Comparison of ENCODE assay signal across 10 cellular contexts in genomic region chr1:28601696-28602095, GRCh38. TPM values are rescaled to one million over a fixed set of nuclear protein-coding genes. Genes with fewer than 3 reads are reported as not detected.
DNase-seq lines count a peak whose midpoint lies in the region; ATAC-seq and TF ChIP-seq lines count a peak whose summit lies in the region.
"Had no signal": no experiment of that assay in that cellular context is flagged by ENCODE, and none has a peak within 500 bp of the region (broad histone marks: within the 10 kb centered on the region; RNA-seq: fewer than 3 reads in every experiment).

No MANE protein-coding gene starts in this region.

- no peaks in the 10 kb centered on the region for H3K36me3 ChIP-seq in ACC112 (ENCODE audit: insufficient read depth, low read length)
- peaks cover 15% of the 10 kb centered on the region; the same call in 1 of the 2 replicates for H3K36me3 ChIP-seq in GM23338 (ENCODE audit: insufficient read depth)
- peaks cover 45% of the 10 kb centered on the region for H3K36me3 ChIP-seq in left ventricle myocardium inferior

- H3K4me1 Mint-ChIP-seq in GM23338 (peaks cover 17% of the 10 kb centered on the region), WTC11 (peaks cover 24% of the 10 kb centered on the region)

- CTCF ChIA-PET in WTC11 (lab: Charles Lee): interaction anchor here (1.5 to 2.3 kb wide), 6 partner anchors 20 to 276 kb away, joined by 5 to 19 read pairs (median 7); no protein-coding TSS in a partner anchor

- no peaks in the 10 kb centered on the region for H3K9me2 ChIP-seq in GM23338 (ENCODE audit: insufficient read depth)

- H2AFZ ChIP-seq in ACC112 (ENCODE audit: low read length, unreplicated experiment) (no peak overlapping the region), GM23338 (no peak overlapping the region)

- no peak overlapping the region for H3K4me2 ChIP-seq in GM23338

- no peaks in the 10 kb centered on the region for H3K9me3 Mint-ChIP-seq in GM23338
- H3K9me3 Mint-ChIP-seq in WTC11: no peaks in the 10 kb centered on the region

- H3K27me3 ChIP-seq in ACC112 (ENCODE audit: insufficient read depth, low read length): no peaks in the 10 kb centered on the region
- no peaks in the 10 kb centered on the region for H3K27me3 ChIP-seq in GM23338 (ENCODE audit: insufficient read depth)
- H3K27me3 ChIP-seq in left ventricle myocardium inferior (ENCODE audit: low read depth): no peaks in the 10 kb centered on the region

- H3K4me1 ChIP-seq in ACC112 (ENCODE audit: control insufficient read depth, insufficient read depth, low read length, unreplicated experiment): peaks cover 15% of the 10 kb centered on the region
- peaks cover 3% of the 10 kb centered on the region; the same call in 1 of the 2 replicates for H3K4me1 ChIP-seq in GM23338 (ENCODE audit: insufficient read depth)
- H3K4me1 ChIP-seq in left ventricle myocardium inferior: peaks cover 9% of the 10 kb centered on the region

- H3K4me3 ChIP-seq in ACC112 (ENCODE audit: low read depth, low read length) (peak overlapping the region; percentile 16; the same call in 1 of the 2 replicates), GM23338 (no peak overlapping the region), left ventricle myocardium inferior (no peak overlapping the region)

- H3K79me2 ChIP-seq in ACC112 (ENCODE audit: control insufficient read depth, insufficient read depth, low read length, unreplicated experiment) (no peaks in the 10 kb centered on the region), GM23338 (replicated peaks; ENCODE audit: insufficient read depth) (no peaks in the 10 kb centered on the region)

- POLR2A ChIA-PET in WTC11 (lab: Charles Lee): interaction anchor here (0.5 to 1.8 kb wide), 5 partner anchors 20 to 90 kb away, joined by 3 to 16 read pairs (median 3); no protein-coding TSS in a partner anchor

- intact Hi-C loops in left ventricle myocardium inferior (cut with micrococcal nuclease): loop anchor here (2.0 to 10.0 kb wide), 2 partner anchors 81 to 247 kb away; no protein-coding TSS in a partner anchor

- H3F3A ChIP-seq in GM23338 (replicated peaks; ENCODE audit: low read depth): peaks cover 17% of the 10 kb centered on the region; the same call in 1 of the 2 replicates

- DNase-seq in GM23338 (ENCODE audit: low spot score): no peak
- no peak for DNase-seq in WTC11 (ENCODE audit: low spot score)
- no peak for DNase-seq in left ventricle myocardium inferior
- DNase-seq in pons (ENCODE audit: low spot score): no peak
- DNase-seq in UCSD-AML1 (lab: John Stamatoyannopoulos, UW; ENCODE audit: unreplicated experiment): no peak
- DNase-seq: NCI-H82; stimulated activated naive CD4-positive, alpha-beta T cell treated with Interleukin-2 at 50 U/mL for 16 hours had no signal

- no peaks in the 10 kb centered on the region for H3K9me3 ChIP-seq in left ventricle myocardium inferior (replicated peaks)

- TF ChIP-seq CTCF in GM23338 (conservative IDR thresholded peaks at IDR 0.05; ENCODE audit: low read depth in 2 of 2): no peak
- TF ChIP-seq CTCF in WTC11 (IDR thresholded peaks at IDR 0.05): no peak
- no peak for TF ChIP-seq CTCF in left ventricle myocardium inferior (IDR thresholded peaks at IDR 0.05; ENCODE audit: borderline replicate concordance)

- no peaks in the 10 kb centered on the region for H4K20me1 ChIP-seq in GM23338 (replicated peaks; ENCODE audit: insufficient read depth)

- H3K27ac ChIP-seq in ACC112 (ENCODE audit: low read depth, low read length): peak overlapping the region; percentile 76
- H3K27ac ChIP-seq in GM23338 (ENCODE audit: low read depth): no peak overlapping the region; the same call in 1 of the 2 replicates
- peak overlapping the region; percentile 9 for H3K27ac ChIP-seq in left ventricle myocardium inferior (replicated peaks)

- H3K27me3 Mint-ChIP-seq in GM23338 (ENCODE audit: insufficient read depth, low read depth, poor library complexity) (peaks cover 8% of the 10 kb centered on the region), WTC11 (ENCODE audit: low read depth) (no peaks in the 10 kb centered on the region)

- ATAC-seq in GM23338 (no peak), WTC11 (no peak), GM21825 (IDR thresholded peaks at IDR 0.05; ENCODE audit: unreplicated experiment) (no peak), GM19328 (IDR thresholded peaks at IDR 0.05; ENCODE audit: unreplicated experiment) (no peak)

- H3K27ac Mint-ChIP-seq in GM23338 (peak overlapping the region; percentile 88; the same call in 1 of the 2 replicates), WTC11 (peak overlapping the region; percentile 91)

- H3K36me3 Mint-ChIP-seq in GM23338 (ENCODE audit: low read depth): peaks cover 13% of the 10 kb centered on the region
- peaks cover 14% of the 10 kb centered on the region for H3K36me3 Mint-ChIP-seq in WTC11

- H3K4me3 Mint-ChIP-seq in GM23338 (no peak overlapping the region), WTC11 (no peak overlapping the region)

TF ChIP-seq in GM23338, 12 proteins besides CTCF, POLR2A, EP300 and RAD21 (continues in another document):
- no peak for TF ChIP-seq JUNB (IDR thresholded peaks at IDR 0.05; ENCODE audit: unreplicated experiment)
- no peak for TF ChIP-seq CREB1 (CRISPR knock-in tag; IDR thresholded peaks at IDR 0.05; ENCODE audit: low read depth)
- no peak for TF ChIP-seq ETS1 (IDR thresholded peaks at IDR 0.05)
- no peak for TF ChIP-seq POLR2AphosphoS5 (IDR thresholded peaks at IDR 0.05; ENCODE audit: low read depth)
- TF ChIP-seq EZH2 (IDR thresholded peaks at IDR 0.05; ENCODE audit: low read depth, unreplicated experiment): no peak
- TF ChIP-seq STAT1 (IDR thresholded peaks at IDR 0.05; ENCODE audit: unreplicated experiment): no peak
- TF ChIP-seq EZH2phosphoT487 (IDR thresholded peaks at IDR 0.05; ENCODE audit: unreplicated experiment): no peak
- no peak for TF ChIP-seq ZNF331 (CRISPR knock-in tag; IDR thresholded peaks at IDR 0.05; ENCODE audit: low read depth)

TF ChIP-seq in WTC11, 78 proteins besides CTCF, POLR2A, EP300 and RAD21 (continues in another document):
- TF ChIP-seq TCF7 (CRISPR knock-in tag; IDR thresholded peaks at IDR 0.05; ENCODE audit: low read depth) (no peak), USF2 (CRISPR knock-in tag; IDR thresholded peaks at IDR 0.05) (no peak), STAT6 (CRISPR knock-in tag; conservative IDR thresholded peaks at IDR 0.05; ENCODE audit: low read depth) (no peak), PREB (CRISPR knock-in tag; IDR thresholded peaks at IDR 0.05; ENCODE audit: borderline replicate concordance) (no peak)

RNA-seq across cellular contexts. Expression of gene RAB42, which starts 9.6 kb away (rescaled TPM):
- total RNA-seq in GM23338 (2014; rRNA removed; shearing (Covaris generic)): 17.7 and 22.5 TPM in 2 replicates
- polyA plus RNA-seq in GM23338 (2016; fragmentation: Nextera tagmentation; extraction: Ambion mirVana): 12.4 and 13.0 TPM in 2 replicates
- 8.9 to 12.6 TPM (median 10.1 TPM) in 3 replicates for total RNA-seq in WTC11 (2021)
- 1.2 TPM for total RNA-seq in left ventricle myocardium inferior

RNA-seq across cellular contexts. Expression of gene TAF12, which starts 41.2 kb away (rescaled TPM):
- total RNA-seq in GM23338 (2014; rRNA removed; shearing (Covaris generic)): 15.2 and 18.4 TPM in 2 replicates
- polyA plus RNA-seq in GM23338 (2016; fragmentation: Nextera tagmentation; extraction: Ambion mirVana): 44.4 and 46.8 TPM in 2 replicates
- total RNA-seq in WTC11 (2021) (18.6 to 23.3 TPM (median 22.1 TPM) in 3 replicates), left ventricle myocardium inferior (28.2 TPM)

RNA-seq across cellular contexts. Expression of gene RNU11, which starts 46.7 kb away (rescaled TPM):
- not detected in 2 replicates for total RNA-seq in GM23338 (2014; rRNA removed; shearing (Covaris generic))
- not detected in 2 replicates for polyA plus RNA-seq in GM23338 (2016; fragmentation: Nextera tagmentation; extraction: Ambion mirVana)
- total RNA-seq in WTC11 (2021) (not detected in 3 replicates), left ventricle myocardium inferior (not detected)

RNA-seq across cellular contexts. Expression of gene TRNAU1AP, which starts 48.8 kb away (rescaled TPM):
- total RNA-seq in GM23338 (2014; rRNA removed; shearing (Covaris generic)): 13.0 and 20.3 TPM in 2 replicates
- 39.2 and 42.1 TPM in 2 replicates for polyA plus RNA-seq in GM23338 (2016; fragmentation: Nextera tagmentation; extraction: Ambion mirVana)
- total RNA-seq in WTC11 (2021) (30.4 to 40.6 TPM (median 34.0 TPM) in 3 replicates), left ventricle myocardium inferior (13.0 TPM)
